ENCODE assay signal across 20 cellular contexts in the genomic region with DNA sequence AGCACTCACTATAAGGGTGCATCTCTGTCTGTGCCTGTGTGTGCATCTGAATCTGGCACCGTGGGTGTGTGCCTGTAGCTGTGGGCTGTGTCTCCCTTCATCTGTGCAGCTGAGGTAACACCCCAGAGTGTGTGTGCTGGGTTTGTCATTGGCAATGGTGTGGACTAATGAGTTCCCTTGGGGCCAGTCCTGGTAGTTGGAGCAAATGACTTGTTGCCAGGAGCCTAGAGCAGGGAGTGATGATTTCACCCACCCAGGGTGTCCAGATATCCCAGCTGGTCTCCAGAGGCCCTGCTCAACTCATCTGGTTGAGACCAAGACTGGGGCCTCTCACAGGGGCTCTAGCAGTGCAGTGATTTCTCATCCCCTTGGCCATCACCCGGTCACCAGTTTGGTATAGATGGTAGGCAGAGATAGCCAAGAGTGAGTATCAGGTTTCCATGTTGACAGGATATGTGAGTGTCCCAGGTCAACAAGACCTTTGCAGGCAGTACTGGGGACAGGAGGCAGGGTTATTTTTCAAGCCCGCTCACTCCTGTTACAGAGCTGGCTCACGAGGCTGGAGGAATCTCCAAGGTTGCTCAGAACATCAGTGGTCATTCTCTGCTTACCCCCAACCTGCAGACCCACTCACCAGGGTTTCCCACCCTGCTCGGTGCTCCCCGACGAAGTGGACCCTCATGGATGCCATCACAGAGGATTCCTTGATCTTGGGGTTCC. TPM values are rescaled to one million over a fixed set of nuclear protein-coding genes. Genes with fewer than 3 reads are reported as not detected.
A peak's percentile ranks its signal among the peaks of the same experiment; 100 is the strongest.
DNase-seq lines count a peak whose midpoint lies in the region; ATAC-seq and TF ChIP-seq lines count a peak whose summit lies in the region.
"Had no signal": no experiment of that assay in that cellular context is flagged by ENCODE, and none has a peak within 500 bp of the region (broad histone marks: within the 10 kb centered on the region; RNA-seq: fewer than 3 reads in every experiment).

No MANE protein-coding gene starts in this region.

- no peak for TF ChIP-seq CTCF in AG10803 (conservative IDR thresholded peaks at IDR 0.05; ENCODE audit: low read length)
- no peak for TF ChIP-seq CTCF in PC-9 (conservative IDR thresholded peaks at IDR 0.05)
- TF ChIP-seq CTCF in parathyroid adenoma (IDR thresholded peaks at IDR 0.05) = no peak

- DNase-seq in AG10803 (ENCODE audit: low read depth) = peak; percentile 23
- DNase-seq in ELF-1 (ENCODE audit: low read depth, low spot score) = peak; percentile 38
- peak; percentile 33 to 55 for DNase-seq in PC-9
- no peak for DNase-seq in stimulated activated CD4-positive, alpha-beta T cell treated with anti-CD3 and anti-CD28 coated beads, Interleukin-1b, Interleukin-23, amount 100 ng/mL, for 48 hours
- no peak for DNase-seq in inferior parietal cortex (ENCODE audit: extremely low spot score)
- DNase-seq: COR-L47, foreskin melanocyte, GF-D8, left colon, MG63, NCI-H524 treated with DMSO at 0.1 percent for 48 hours, OCI-M1, SK-N-SH, T-helper 9 cell, upper lobe of left lung had no signal

- ATAC-seq in HG02938 (IDR thresholded peaks at IDR 0.05; ENCODE audit: unreplicated experiment) = no peak
- ATAC-seq: left colon; stimulated activated effector memory CD8-positive, alpha-beta T cell treated with anti-CD3 and anti-CD28 coated beads, Interleukin-12 subunit alpha, Interleukin-12 subunit beta, amount 100 ng/mL, for 72 hours had no signal

- no peaks in the 10 kb centered on the region for H3K36me3 ChIP-seq in PC-9 (ENCODE audit: low read depth)
- no peaks in the 10 kb centered on the region for H3K36me3 ChIP-seq in parathyroid adenoma (ENCODE audit: control insufficient read depth, insufficient read depth, low read length)
- H3K36me3 ChIP-seq: MG63, upper lobe of left lung had no signal

- no peak overlapping the region for H3K4me3 ChIP-seq in AG10803 (ENCODE audit: low read length)
- H3K4me3 ChIP-seq in PC-9 = no peak overlapping the region
- H3K4me3 ChIP-seq in parathyroid adenoma (ENCODE audit: low read depth, low read length) = no peak overlapping the region
- H3K4me3 ChIP-seq: MG63, upper lobe of left lung had no signal

- H3K27me3 ChIP-seq in PC-9 (ENCODE audit: insufficient read depth, low read depth) = no peaks in the 10 kb centered on the region
- H3K27me3 ChIP-seq in parathyroid adenoma (ENCODE audit: control insufficient read depth, insufficient read depth, low read length) = no peaks in the 10 kb centered on the region
- H3K27me3 ChIP-seq: MG63, upper lobe of left lung had no signal

- H3K4me2 ChIP-seq in PC-9 (0 out of 2 replicates have a peak overlapping the region, but pooled peaks have one; percentile 11), parathyroid adenoma (ENCODE audit: low read length) (no peak overlapping the region)
- H3K4me2 ChIP-seq: SK-N-SH had no signal

- H3K9me3 ChIP-seq in PC-9 (ENCODE audit: insufficient read depth, low read depth) = no peaks in the 10 kb centered on the region
- no peaks in the 10 kb centered on the region for H3K9me3 ChIP-seq in parathyroid adenoma (ENCODE audit: control insufficient read depth, low read length)
- H3K9me3 ChIP-seq: MG63, SK-N-SH, upper lobe of left lung had no signal

- H3K9me2 ChIP-seq in PC-9 (ENCODE audit: insufficient read depth) = no peaks in the 10 kb centered on the region
- H3K9me2 ChIP-seq: SK-N-SH had no signal

- H3K79me2 ChIP-seq in PC-9 (ENCODE audit: low read depth) (no peaks in the 10 kb centered on the region), parathyroid adenoma (no peaks in the 10 kb centered on the region)

- no TSS peak for BruUV-seq in PC-9 (replicated peaks; lab: Mats Ljungman, UMichigan)

- peaks cover 32% of the 10 kb centered on the region for H3K4me1 ChIP-seq in PC-9 (replicated peaks; ENCODE audit: insufficient read depth)
- H3K4me1 ChIP-seq in parathyroid adenoma = peaks cover 24% of the 10 kb centered on the region

- no peak overlapping the region for H2AFZ ChIP-seq in PC-9
- H2AFZ ChIP-seq in parathyroid adenoma = peak overlapping the region; percentile 23

- POLR2A ChIA-PET in PC-9 (lab: Charles Lee; ENCODE audit: unreplicated experiment) = interaction anchor here (0.6 kb wide), 2 partner anchors 9 to 454 kb away, joined by 7 to 16 read pairs; no protein-coding TSS in a partner anchor

- no peaks in the 10 kb centered on the region for H4K20me1 ChIP-seq in PC-9 (ENCODE audit: insufficient read depth)

- no peak overlapping the region for H3K9ac ChIP-seq in parathyroid adenoma
- H3K9ac ChIP-seq: SK-N-SH had no signal

- H3F3A ChIP-seq in PC-9 (ENCODE audit: insufficient read depth, low read depth) = peaks cover 5% of the 10 kb centered on the region

- intact Hi-C loops in PC-9 (cut with micrococcal nuclease; ENCODE audit: unreplicated experiment) = no loop called here

- CTCF ChIA-PET in PC-9 (lab: Charles Lee) = interaction anchor here (1.0 kb wide), 1 partner anchor 9 kb away, joined by 3 read pairs; no protein-coding TSS in a partner anchor

- no peak overlapping the region for H3K27ac ChIP-seq in PC-9
- peak overlapping the region; percentile 82 for H3K27ac ChIP-seq in parathyroid adenoma
- H3K27ac ChIP-seq: epithelial cell of prostate, upper lobe of left lung had no signal

RNA-seq across cellular contexts. Expression of gene HDAC11, which starts 4.1 kb away (rescaled TPM):
- 18.4 and 24.3 TPM in 2 replicates for total RNA-seq in PC-9 (2021)

RNA-seq across cellular contexts. Expression of gene NUP210, which starts 55.9 kb away (rescaled TPM):
- total RNA-seq in PC-9 (2021) = 72.7 and 84.0 TPM in 2 replicates
- total RNA-seq: bronchial epithelial cell had no signal

Comparison
In these comparisons a context has a peak if more than half of its experiments do, and no peak if none do; other contexts are left out.
1. DNase-seq: peak in AG10803 (single experiment), ELF-1 (single experiment) and PC-9 (2 of 2); none in stimulated activated CD4-positive, alpha-beta T cell treated with anti-CD3 and anti-CD28 coated beads, Interleukin-1b, Interleukin-23, amount 100 ng/mL, for 48 hours (single experiment) and inferior parietal cortex (single experiment).